ENCODE assay signal across 8 cellular contexts in the genomic region with DNA sequence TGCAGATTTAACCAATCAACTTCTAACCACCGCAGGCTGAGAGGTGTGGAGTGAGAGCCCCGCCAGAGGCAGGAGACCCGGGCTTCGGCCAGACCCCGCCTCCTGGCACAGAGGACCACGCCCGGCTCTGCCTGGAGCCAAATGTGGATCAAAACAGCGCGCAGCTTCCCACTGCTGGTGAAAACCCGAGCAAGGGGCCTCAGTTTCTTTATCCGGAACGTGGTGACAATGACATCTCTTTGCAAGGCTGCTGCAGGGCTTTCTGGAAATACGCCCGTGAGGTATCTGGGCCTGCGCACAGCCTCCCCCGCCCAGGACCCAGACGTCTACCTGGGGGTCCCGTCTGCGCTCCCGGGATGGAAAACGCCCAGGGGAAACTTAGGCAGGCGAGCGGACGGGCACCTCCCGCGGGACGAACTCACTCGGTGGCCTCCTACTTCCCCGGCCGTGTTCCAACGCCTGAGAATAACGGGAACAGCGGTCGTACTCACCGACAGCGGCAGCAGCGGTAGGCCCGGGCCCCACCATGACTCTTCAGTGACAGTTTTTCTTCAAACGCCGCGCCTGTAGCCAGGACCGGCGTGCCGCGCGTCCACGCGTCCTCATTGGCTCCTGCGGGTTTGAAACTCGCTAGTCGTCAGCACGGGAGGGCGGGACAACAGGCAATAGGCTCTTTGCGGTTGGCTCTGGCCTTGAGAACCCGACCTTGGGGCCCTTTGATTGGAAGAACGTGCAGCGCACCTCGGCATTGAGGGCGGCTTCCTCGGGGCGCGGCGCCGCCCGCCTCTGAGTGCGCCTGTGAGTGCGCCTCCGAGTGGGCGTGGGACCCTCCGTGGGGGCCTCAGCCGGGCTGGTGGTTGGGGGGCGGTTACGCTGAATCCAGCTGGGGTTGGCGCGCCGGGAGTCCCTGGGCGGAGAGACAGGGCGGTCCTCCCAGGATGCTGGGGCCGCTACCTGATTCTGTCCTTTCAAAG. TPM values are rescaled to one million over a fixed set of nuclear protein-coding genes. Genes with fewer than 3 reads are reported as not detected.
A peak's percentile ranks its signal among the peaks of the same experiment; 100 is the strongest.
DNase-seq lines count a peak whose midpoint lies in the region; ATAC-seq, FAIRE-seq and TF ChIP-seq lines count a peak whose summit lies in the region.

A gene with protein sequence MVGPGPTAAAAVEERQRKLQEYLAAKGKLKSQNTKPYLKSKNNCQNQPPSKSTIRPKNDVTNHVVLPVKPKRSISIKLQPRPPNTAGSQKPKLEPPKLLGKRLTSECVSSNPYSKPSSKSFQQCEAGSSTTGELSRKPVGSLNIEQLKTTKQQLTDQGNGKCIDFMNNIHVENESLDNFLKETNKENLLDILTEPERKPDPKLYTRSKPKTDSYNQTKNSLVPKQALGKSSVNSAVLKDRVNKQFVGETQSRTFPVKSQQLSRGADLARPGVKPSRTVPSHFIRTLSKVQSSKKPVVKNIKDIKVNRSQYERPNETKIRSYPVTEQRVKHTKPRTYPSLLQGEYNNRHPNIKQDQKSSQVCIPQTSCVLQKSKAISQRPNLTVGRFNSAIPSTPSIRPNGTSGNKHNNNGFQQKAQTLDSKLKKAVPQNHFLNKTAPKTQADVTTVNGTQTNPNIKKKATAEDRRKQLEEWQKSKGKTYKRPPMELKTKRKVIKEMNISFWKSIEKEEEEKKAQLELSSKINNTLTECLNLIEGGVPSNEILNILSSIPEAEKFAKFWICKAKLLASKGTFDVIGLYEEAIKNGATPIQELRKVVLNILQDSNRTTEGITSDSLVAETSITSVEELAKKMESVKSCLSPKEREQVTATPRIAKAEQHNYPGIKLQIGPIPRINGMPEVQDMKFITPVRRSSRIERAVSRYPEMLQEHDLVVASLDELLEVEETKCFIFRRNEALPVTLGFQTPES (minus strand): TSS at position 539 of the 974 bp plus-strand sequence. CDS start 11 bp downstream, at position 528.

- H3K27me3 ChIP-seq in keratinocyte (ENCODE audit: control insufficient read depth, extremely low read depth, insufficient read depth, low read length): no peaks in the 10 kb centered on the region

- peak within 1 kb of the TSS; percentile 75 for H3K27ac ChIP-seq in keratinocyte (ENCODE audit: control insufficient read depth, insufficient read depth, low read length)

- peak; percentile 94 to 96 for DNase-seq in AML-193 (lab: John Stamatoyannopoulos, UW)
- DNase-seq in GM19238 (ENCODE audit: insufficient read length, low spot score): peak; percentile 92
- peak; percentile 97 for DNase-seq in NCI-H510A (lab: John Stamatoyannopoulos, UW)
- DNase-seq in activated CD4-positive, CD25-positive, alpha-beta regulatory T cell treated with anti-CD3 and anti-CD28 coated beads, Interleukin-2, amount 50 U/mL, for 72 hours: peak; percentile 93
- DNase-seq in cerebellum (ENCODE audit: low spot score): peak; percentile 96
- peak; percentile 87 for DNase-seq in keratinocyte (ENCODE audit: low read depth, low spot score)
- peak; percentile 83 to 86 for DNase-seq in stimulated activated CD4-positive, alpha-beta T cell treated with anti-CD3 and anti-CD28 coated beads, Interleukin-15, amount 100 ng/mL, for 1 hour (ENCODE audit: low read depth in 1 of 2, low spot score in 1 of 2)

- peak within 1 kb of the TSS; percentile 80 for H3K4me2 ChIP-seq in keratinocyte (ENCODE audit: control insufficient read depth, extremely low read depth, insufficient read depth, low read depth, low read length)

- peaks cover 36% of the 10 kb centered on the region for H3K79me2 ChIP-seq in keratinocyte (ENCODE audit: control insufficient read depth, insufficient read depth, low read length)

- H3K9ac ChIP-seq in keratinocyte (ENCODE audit: control insufficient read depth, extremely low read depth, insufficient read depth, low read length): peak within 1 kb of the TSS; percentile 80

- no peaks in the 10 kb centered on the region for H3K9me1 ChIP-seq in keratinocyte (ENCODE audit: control insufficient read depth, extremely low read depth, insufficient read depth, low read length)

- H3K9me3 ChIP-seq in keratinocyte (ENCODE audit: control insufficient read depth, low read depth, low read length): no peaks in the 10 kb centered on the region

- H4K20me1 ChIP-seq in keratinocyte (ENCODE audit: control insufficient read depth, extremely low read depth, insufficient read depth, low read length): no peaks in the 10 kb centered on the region

- peaks cover 0 to 11% of the 10 kb centered on the region in 2 experiments for H3K36me3 ChIP-seq in keratinocyte (ENCODE audit: control insufficient read depth in 2 of 2, extremely low read depth in 1 of 2, insufficient read depth in 2 of 2, low read length in 2 of 2)

- peak in 1 of 3 experiments; percentile 49 for TF ChIP-seq CTCF in keratinocyte (optimal IDR thresholded peaks at IDR 0.05 in 1 of 3, IDR thresholded peaks at IDR 0.05 in 1 of 3, conservative IDR thresholded peaks at IDR 0.05 in 1 of 3; ENCODE audit: extremely low read depth in 1 of 3, insufficient read depth in 2 of 3, low read length in 3 of 3)

- peak; percentile 86 for FAIRE-seq in keratinocyte (lab: Jason Lieb, UNC)

- peak within 1 kb of the TSS; percentile 84 for H2AFZ ChIP-seq in keratinocyte (ENCODE audit: control insufficient read depth, low read length)

- dilution Hi-C loops in keratinocyte (cut with MboI; ENCODE audit: extremely low pct_ligation_motif_present, low sequenced_read_pairs): no loop called here

- peaks cover 22% of the 10 kb centered on the region for H3K4me1 ChIP-seq in keratinocyte (ENCODE audit: control insufficient read depth, extremely low read depth, insufficient read depth, low read length)

- peak within 1 kb of the TSS; percentile 57 to 77 (median 76) for H3K4me3 ChIP-seq in keratinocyte (ENCODE audit: control insufficient read depth in 2 of 3, extremely low read depth in 1 of 3, insufficient read depth in 2 of 3, low read depth in 1 of 3, low read length in 3 of 3)

- ATAC-seq in HG03439 (IDR thresholded peaks at IDR 0.05; ENCODE audit: unreplicated experiment): peak; percentile 97

RNA-seq across cellular contexts. Expression of the gene that starts here (rescaled TPM):
- 7.0 TPM for total RNA-seq in cerebellum
- polyA plus RNA-seq in keratinocyte: 1.2 to 10.9 TPM (median 9.3 TPM) in 3 replicates
- polyA plus RNA-seq in keratinocyte (2011; ENCODE audit: low read depth): 0.50 TPM
- 1.8 and 3.3 TPM in 2 replicates for polyA plus RNA-seq in keratinocyte (2011; cell fraction: cytosol; rRNA removed)
- polyA plus RNA-seq in keratinocyte (2011; cell fraction: nucleus; rRNA removed): 1.5 and 2.0 TPM in 2 replicates
- polyA plus RNA-seq in keratinocyte (2012; ENCODE audit: low replicate concordance): 0.45 and 9.6 TPM in 2 replicates
- 0.89 to 7.2 TPM (median 1.6 TPM) in 3 replicates for polyA minus RNA-seq in keratinocyte
- 1.2 TPM for polyA minus RNA-seq in keratinocyte (2011; cell fraction: cytosol; rRNA and poly(A)+ RNA removed)
- polyA minus RNA-seq in keratinocyte (2011; cell fraction: nucleus; rRNA and poly(A)+ RNA removed): 0.84 and 2.2 TPM in 2 replicates

Comparison
In these comparisons a context has a peak if more than half of its experiments do, and no peak if none do; other contexts are left out.
1. Peak in every context shown above with its lines: DNase-seq, ATAC-seq, H3K4me3 ChIP-seq and H3K27ac ChIP-seq.